ENCODE assay signal across 8 cellular contexts in the genomic region with DNA sequence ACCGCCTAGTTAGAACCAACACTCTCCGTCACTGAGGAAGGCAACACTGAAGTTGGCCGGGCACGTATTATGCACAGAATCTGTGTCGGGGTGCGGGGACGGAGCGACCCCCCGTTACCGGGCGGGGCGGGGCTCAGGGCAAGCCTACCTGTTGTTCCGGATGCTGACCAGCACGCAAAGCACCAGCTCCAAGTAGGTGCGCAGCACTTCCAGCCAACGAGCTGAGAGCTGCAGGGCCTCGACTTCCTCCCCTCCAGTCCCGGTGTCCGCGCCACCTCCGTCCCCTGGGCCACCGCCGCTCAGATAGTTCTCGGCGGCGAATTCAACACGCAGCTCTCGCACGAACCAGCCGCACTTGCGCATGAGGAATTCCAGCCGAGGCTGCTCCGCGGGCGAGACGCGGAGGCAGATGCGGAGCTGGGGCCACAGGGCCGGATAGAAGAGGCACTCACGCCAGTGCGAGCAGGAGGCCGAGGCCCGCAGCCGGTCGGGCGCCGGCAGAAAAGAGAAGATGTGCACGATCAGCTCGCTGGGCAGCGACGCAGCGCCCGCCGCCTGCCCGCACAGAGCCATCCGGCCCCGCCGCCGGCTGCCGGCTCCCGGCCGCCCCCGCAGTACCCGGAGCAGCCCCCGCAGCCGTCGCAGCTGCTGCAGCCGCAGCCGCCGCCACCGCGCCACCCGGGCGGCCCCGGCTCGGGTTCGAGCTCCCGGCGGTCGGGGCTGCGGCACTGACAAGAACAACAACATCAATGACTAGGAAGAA. TPM values are rescaled to one million over a fixed set of nuclear protein-coding genes. Genes with fewer than 3 reads are reported as not detected.
A peak's percentile ranks its signal among the peaks of the same experiment; 100 is the strongest.
DNase-seq lines count a peak whose midpoint lies in the region; ATAC-seq, FAIRE-seq and TF ChIP-seq lines count a peak whose summit lies in the region.

No MANE protein-coding gene starts in this region.

- FAIRE-seq in pancreas (lab: Jason Lieb, UNC), result no peak

- H3K36me3 ChIP-seq in OCI-LY3 (replicated peaks; ENCODE audit: low read depth, low read length) (no peaks in the 10 kb centered on the region), pancreas (no peaks in the 10 kb centered on the region), upper lobe of left lung (no peaks in the 10 kb centered on the region)

- H3K27me3 ChIP-seq in OCI-LY3 (ENCODE audit: low read depth, low read length), result no peaks in the 10 kb centered on the region
- no peaks in the 10 kb centered on the region for H3K27me3 ChIP-seq in pancreas
- no peaks in the 10 kb centered on the region for H3K27me3 ChIP-seq in upper lobe of left lung

- H3K79me2 ChIP-seq in OCI-LY3 (ENCODE audit: low read length), result peaks cover 30% of the 10 kb centered on the region

- H3K4me3 ChIP-seq in OCI-LY3 (ENCODE audit: low read length) (peak overlapping the region; percentile 97), pancreas (peak overlapping the region; percentile 86 to 94 (median 94)), upper lobe of left lung (peak overlapping the region; percentile 71 to 97 (median 94))

- H3K9ac ChIP-seq in OCI-LY3 (ENCODE audit: low read length), result peak overlapping the region; percentile 78

- H3K9me3 ChIP-seq in OCI-LY3 (ENCODE audit: insufficient read depth, low read length) (no peaks in the 10 kb centered on the region), pancreas (no peaks in the 10 kb centered on the region), upper lobe of left lung (no peaks in the 10 kb centered on the region)

- no peak for TF ChIP-seq EP300 in upper lobe of left lung (IDR thresholded peaks at IDR 0.05)

- TF ChIP-seq CTCF in OCI-LY3 (IDR thresholded peaks at IDR 0.05; ENCODE audit: low read depth, low read length), result no peak
- TF ChIP-seq CTCF in pancreas (IDR thresholded peaks at IDR 0.05), result no peak
- peak in 2 of 6 experiments; percentile 12 to 15 for TF ChIP-seq CTCF in upper lobe of left lung (IDR thresholded peaks at IDR 0.05)

- DNase-seq in 8988T (peak; percentile 71), globus pallidus (ENCODE audit: low spot score) (peak; percentile 30), pancreas (peak; percentile 37 to 81 (median 54)), upper lobe of left lung (peak in 1 of 2 donors; percentile 74)
- DNase-seq in activated effector memory CD4-positive, alpha-beta T cell treated with anti-CD3 and anti-CD28 coated beads, Interleukin-2, amount 50 U/mL, for 16 hours, result peak; percentile 82

- H4K20me1 ChIP-seq in OCI-LY3 (ENCODE audit: insufficient read depth, low read length), result peaks cover 17% of the 10 kb centered on the region

- H3K4me1 ChIP-seq in OCI-LY3 (ENCODE audit: low read length) (peaks cover 18% of the 10 kb centered on the region), pancreas (peaks cover 0 to 29% (median 25%) of the 10 kb centered on the region in 3 donors), upper lobe of left lung (peaks cover 31 to 44% (median 35%) of the 10 kb centered on the region in 4 donors)

- intact Hi-C loops in pancreas (cut with DNase I), result no loop called here

- peak overlapping the region; percentile 97 for H3K4me2 ChIP-seq in OCI-LY3 (ENCODE audit: low read length)

- ATAC-seq in GM18499 (IDR thresholded peaks at IDR 0.05; ENCODE audit: insufficient read depth, unreplicated experiment), result peak; percentile 11
- ATAC-seq in HG02938 (IDR thresholded peaks at IDR 0.05; ENCODE audit: unreplicated experiment), result peak; percentile 18
- ATAC-seq in pancreas, result peak in 2 of 4 donors; percentile 3
- peak; percentile 3 to 13 for ATAC-seq in upper lobe of left lung (ENCODE audit: low FRiP score in 2 of 2)

- peak overlapping the region; percentile 57; the same call in 1 of the 2 replicates for H2AFZ ChIP-seq in OCI-LY3 (ENCODE audit: low read depth, low read length)

- H3K27ac ChIP-seq in OCI-LY3 (ENCODE audit: low read length) (peak overlapping the region; percentile 85), pancreas (peak overlapping the region; percentile 98 to 100 (median 99)), upper lobe of left lung (peak overlapping the region; percentile 98 to 99 (median 98))

- WGBS in pancreas, 2 donors, result 0% methylated on average over 70 to 81 of the region's 81 CpGs
- 0 to 1% methylated on average over 29 to 34 of the region's 81 CpGs for WGBS in upper lobe of left lung, 2 donors

- peak in 2 of 4 donors; percentile 66 to 82 for TF ChIP-seq POLR2A in upper lobe of left lung (IDR thresholded peaks at IDR 0.05)

RNA-seq across cellular contexts. Expression of a gene that starts 0.6 kb away (rescaled TPM):
- 1 to 10 TPM; 4.1 to 6.9 (median 4.8) TPM for total RNA-seq in pancreas
- 1 to 10 TPM; 2.1 to 5.8 TPM for polyA plus RNA-seq in pancreas
- 10 to 100 TPM; 10.1 to 23.2 (median 14.3) TPM for total RNA-seq in upper lobe of left lung
